Comparison of ENCODE assay signal across 16 cellular contexts in genomic region chr18:10259934-10260333, GRCh38.
"Had no signal": no experiment of that assay in that cellular context is flagged by ENCODE, and none has a peak within 500 bp of the region (broad histone marks: within the 10 kb centered on the region; RNA-seq: fewer than 3 reads in every experiment).

No MANE protein-coding gene starts in this region.

- FAIRE-seq: endometrium, kidney had no signal

- H3K27ac ChIP-seq: brain microvascular endothelial cell, esophagus squamous epithelium, hepatocyte, left ventricle myocardium inferior, psoas muscle, sigmoid colon, suprapubic skin had no signal

- H3K4me1 ChIP-seq: psoas muscle, sigmoid colon, suprapubic skin had no signal

- H3K9me3 ChIP-seq: esophagus squamous epithelium, psoas muscle, sigmoid colon, suprapubic skin had no signal

- H3K4me2 ChIP-seq: hepatocyte had no signal

- DNase-seq: activated CD4-positive, alpha-beta T cell treated with anti-CD3 and anti-CD28 coated beads, Interleukin-2, amount 10 ng/mL, durations not matched to agents 7 days and 5 days; activated CD4-positive, CD25-positive, alpha-beta regulatory T cell; activated effector memory CD4-positive, alpha-beta T cell treated with Interleukin-2 at 50 U/mL for 16 hours; activated T-cell treated with anti-CD3 and anti-CD28 coated beads, Interleukin-2, amount 50 U/mL, for 24 hours; brain microvascular endothelial cell; esophagus squamous epithelium; kidney; left ventricle myocardium inferior; mesenchymal stem cell; psoas muscle; sigmoid colon; stimulated activated CD4-positive, alpha-beta T cell treated with anti-CD3 and anti-CD28 coated beads, Interleukin-2, amount 100 ng/mL, for 48 hours; stimulated activated naive CD8-positive, alpha-beta T cell treated with anti-CD3 and anti-CD28 coated beads, Interleukin-15, Interleukin-2, amounts not matched to agents 100 U/mL and 50 U/mL, for 24 hours had no signal

- ATAC-seq: psoas muscle; stimulated activated naive CD8-positive, alpha-beta T cell treated with anti-CD3 and anti-CD28 coated beads, Interleukin-15, Interleukin-2, amounts not matched to agents 100 U/mL and 50 U/mL, for 24 hours had no signal

- H3K27me3 ChIP-seq: brain microvascular endothelial cell, esophagus squamous epithelium, hepatocyte, sigmoid colon, suprapubic skin had no signal

- H3K79me2 ChIP-seq: hepatocyte had no signal

- H3K4me3 ChIP-seq: esophagus squamous epithelium, hepatocyte, left ventricle myocardium inferior, psoas muscle, sigmoid colon, suprapubic skin had no signal

- H3K36me3 ChIP-seq: brain microvascular endothelial cell, esophagus squamous epithelium, left ventricle myocardium inferior, sigmoid colon, suprapubic skin had no signal

- H2AFZ ChIP-seq: hepatocyte had no signal
